Comparison of ENCODE assay signal across 22 cellular contexts in the genomic region with DNA sequence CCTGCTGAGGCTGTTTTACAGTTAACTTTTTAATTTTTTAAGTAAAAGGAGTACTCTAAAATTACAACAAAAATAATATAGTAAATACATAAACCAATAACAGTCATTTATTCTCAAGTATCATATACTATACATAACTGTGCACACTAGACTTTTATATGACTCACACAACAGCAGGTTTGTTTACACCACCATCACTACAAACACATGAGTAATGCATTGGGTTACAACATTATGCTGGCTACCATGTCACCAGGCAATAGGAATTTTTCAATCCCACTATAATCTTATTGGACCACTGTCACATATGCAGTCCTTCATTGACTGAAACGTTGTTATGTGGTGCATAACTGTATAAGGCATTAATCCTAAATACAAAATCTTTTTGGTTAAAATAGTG. TPM values are rescaled to one million over a fixed set of nuclear protein-coding genes. Genes with fewer than 3 reads are reported as not detected.
A peak's percentile ranks its signal among the peaks of the same experiment; 100 is the strongest.
DNase-seq lines count a peak whose midpoint lies in the region; ATAC-seq and TF ChIP-seq lines count a peak whose summit lies in the region.
"Had no signal": no experiment of that assay in that cellular context is flagged by ENCODE, and none has a peak within 500 bp of the region (broad histone marks: within the 10 kb centered on the region; RNA-seq: fewer than 3 reads in every experiment).

No MANE protein-coding gene starts in this region.

- H3K9me3 ChIP-seq in AG04450 (ENCODE audit: control insufficient read depth, insufficient read depth, low read length): no peaks in the 10 kb centered on the region
- H3K9me3 ChIP-seq in adipocyte (ENCODE audit: control insufficient read depth, low read length): no peaks in the 10 kb centered on the region
- H3K9me3 ChIP-seq: body of pancreas, right lobe of liver, suprapubic skin had no signal

- no peaks in the 10 kb centered on the region for H3K36me3 ChIP-seq in adipocyte (ENCODE audit: control insufficient read depth, insufficient read depth, low read length, severe bottlenecking)
- H3K36me3 ChIP-seq: right lobe of liver, suprapubic skin had no signal

- no peak for ATAC-seq in HG02759 (IDR thresholded peaks at IDR 0.05; ENCODE audit: unreplicated experiment)
- ATAC-seq: activated naive CD4-positive, alpha-beta T cell treated with anti-CD3 and anti-CD28 coated beads, Interleukin-2, amount 50 U/mL, for 72 hours; body of pancreas; GM23338; naive thymus-derived CD8-positive, alpha-beta T cell; T-cell had no signal

- no peaks in the 10 kb centered on the region for H3K27me3 ChIP-seq in AG04450 (ENCODE audit: control insufficient read depth, insufficient read depth, low read length)
- H3K27me3 ChIP-seq in adipocyte (replicated peaks; ENCODE audit: control insufficient read depth, insufficient read depth, low read length): peaks cover 2% of the 10 kb centered on the region
- H3K27me3 ChIP-seq: body of pancreas, right lobe of liver, suprapubic skin had no signal

- no peak for TF ChIP-seq CTCF in AG04450 (IDR thresholded peaks at IDR 0.05; ENCODE audit: low read depth, low read length)
- TF ChIP-seq CTCF in HFFc6 (IDR thresholded peaks at IDR 0.05): no peak
- no peak for TF ChIP-seq CTCF in fibroblast of mammary gland (conservative IDR thresholded peaks at IDR 0.05; ENCODE audit: control insufficient read depth, insufficient read depth, low read depth, low read length)

- H3K9ac ChIP-seq in adipocyte (ENCODE audit: low read length): no peak overlapping the region

- POLR2A ChIA-PET in AG04450 (lab: Yijun Ruan, JAX): interaction anchor here (0.8 kb wide), 1 partner anchor 82 kb away, joined by 3 read pairs; no protein-coding TSS in a partner anchor

- peaks cover 8% of the 10 kb centered on the region; the same call in 1 of the 2 replicates for H3K36me3 Mint-ChIP-seq in HFFc6 (ENCODE audit: low read depth)
- H3K36me3 Mint-ChIP-seq: CD14-positive monocyte had no signal

- peak; percentile 34 for DNase-seq in AG04450 (ENCODE audit: low read depth, low spot score)
- peak; percentile 69 for DNase-seq in HFFc6
- DNase-seq in adipocyte (ENCODE audit: low read depth): peak; percentile 38
- DNase-seq in fibroblast of mammary gland (ENCODE audit: low read depth): peak; percentile 72
- DNase-seq in middle frontal gyrus (ENCODE audit: extremely low spot score, low spot score): no peak
- DNase-seq in DMS153 (lab: John Stamatoyannopoulos, UW): no peak
- no peak for DNase-seq in NCI-H1105 (lab: John Stamatoyannopoulos, UW)
- DNase-seq: activated CD4-positive, alpha-beta T cell treated with anti-CD3 and anti-CD28 coated beads, Interleukin-2, amount 10 ng/mL, durations not matched to agents 7 days and 5 days; body of pancreas; kidney glomerular epithelial cell; naive thymus-derived CD8-positive, alpha-beta T cell; NCI-H526 treated with DMSO at 0.1 percent for 48 hours; right lobe of liver; Right ventricle myocardium superior; T-cell had no signal

- CTCF ChIA-PET in AG04450 (lab: Charles Lee): no interaction called here

- H3K4me3 ChIP-seq in AG04450 (ENCODE audit: low read depth, low read length) (no peak overlapping the region), adipocyte (ENCODE audit: low read length) (no peak overlapping the region), fibroblast of mammary gland (ENCODE audit: control insufficient read depth, low read depth, low read length) (no peak overlapping the region)
- H3K4me3 ChIP-seq: body of pancreas, coronary artery, GM23338, right lobe of liver, suprapubic skin had no signal

- H3K27ac Mint-ChIP-seq in HFFc6: no peak overlapping the region
- H3K27ac Mint-ChIP-seq: activated CD4-positive, alpha-beta T cell treated with anti-CD3 and anti-CD28 coated beads, Interleukin-2, amount 10 ng/mL, durations not matched to agents 7 days and 5 days; activated naive CD4-positive, alpha-beta T cell treated with anti-CD3 and anti-CD28 coated beads, Interleukin-2, amount 50 U/mL, for 72 hours; CD14-positive monocyte; GM23338; naive thymus-derived CD8-positive, alpha-beta T cell; T-cell had no signal

- no peaks in the 10 kb centered on the region for H3K9me3 Mint-ChIP-seq in HFFc6
- H3K9me3 Mint-ChIP-seq: GM23338; memory B cell; naive thymus-derived CD8-positive, alpha-beta T cell; T-cell had no signal

- H3K4me3 Mint-ChIP-seq in HFFc6: no peak overlapping the region
- H3K4me3 Mint-ChIP-seq: activated CD4-positive, alpha-beta T cell treated with anti-CD3 and anti-CD28 coated beads, Interleukin-2, amount 10 ng/mL, durations not matched to agents 7 days and 5 days; CD14-positive monocyte; GM23338; memory B cell; naive thymus-derived CD8-positive, alpha-beta T cell; T-cell had no signal

- H3K4me1 Mint-ChIP-seq in HFFc6 (ENCODE audit: low read depth): no peaks in the 10 kb centered on the region
- H3K4me1 Mint-ChIP-seq: activated CD4-positive, alpha-beta T cell treated with anti-CD3 and anti-CD28 coated beads, Interleukin-2, amount 10 ng/mL, durations not matched to agents 7 days and 5 days; CD14-positive monocyte; naive thymus-derived CD8-positive, alpha-beta T cell; T-cell had no signal

- H3K27me3 Mint-ChIP-seq in HFFc6 (ENCODE audit: insufficient read depth): peaks cover 2% of the 10 kb centered on the region; the same call in 1 of the 2 replicates
- H3K27me3 Mint-ChIP-seq: activated CD4-positive, alpha-beta T cell treated with anti-CD3 and anti-CD28 coated beads, Interleukin-2, amount 10 ng/mL, durations not matched to agents 7 days and 5 days; memory B cell; naive thymus-derived CD8-positive, alpha-beta T cell; T-cell had no signal

- peaks cover 16% of the 10 kb centered on the region for H3K4me1 ChIP-seq in adipocyte (ENCODE audit: control insufficient read depth, insufficient read depth, low read length)
- H3K4me1 ChIP-seq: body of pancreas, right lobe of liver had no signal

- H3K27ac ChIP-seq in AG04450 (ENCODE audit: low read depth, low read length): no peak overlapping the region
- H3K27ac ChIP-seq: body of pancreas, coronary artery, right lobe of liver, suprapubic skin had no signal

RNA-seq across cellular contexts. Expression of a gene that starts 42.5 kb away (rescaled TPM):
- 1.1 and 1.4 TPM in 2 replicates for polyA plus RNA-seq in AG04450 (2011; rRNA removed)
- 0.83 and 2.5 TPM in 2 replicates for polyA minus RNA-seq in AG04450 (2011; rRNA and poly(A)+ RNA removed)
- 1 to 10 TPM; 1.7 to 4.6 (median 3.0) TPM for total RNA-seq in HFFc6 (2021; fragmentation: NEBNext Ultra II Directional; extraction: Animal tissue kit (Norgen Biotek cat#: 25700))

Comparison
In these comparisons a context has a peak if more than half of its experiments do, and no peak if none do; other contexts are left out.
1. DNase-seq: peak in AG04450 (single experiment), HFFc6 (single experiment), adipocyte (single experiment) and fibroblast of mammary gland (single experiment); none in middle frontal gyrus (single experiment), DMS153 (single experiment) and NCI-H1105 (single experiment).